ENCODE assay signal across 9 cellular contexts in the genomic region with DNA sequence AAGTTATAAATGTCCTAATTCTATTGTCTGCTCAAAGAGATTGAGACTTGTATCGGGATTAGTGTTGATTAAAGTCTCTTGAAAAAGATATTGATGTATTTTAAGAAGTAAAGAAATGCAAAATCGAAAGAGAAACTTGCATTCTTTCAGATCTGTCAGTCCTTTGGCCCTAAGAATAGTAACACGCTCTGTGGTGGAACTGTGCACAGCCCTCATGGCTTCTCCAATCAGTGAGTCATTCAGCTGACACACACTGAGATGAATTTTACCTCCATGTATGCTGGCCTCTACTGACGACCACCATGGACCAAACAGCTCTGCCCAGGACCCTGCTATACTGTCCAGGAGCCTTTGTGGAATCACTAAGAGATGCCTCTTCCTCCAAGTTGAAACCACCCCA.
DNase-seq lines count a peak whose midpoint lies in the region; ATAC-seq and TF ChIP-seq lines count a peak whose summit lies in the region.
"Had no signal": no experiment of that assay in that cellular context is flagged by ENCODE, and none has a peak within 500 bp of the region (broad histone marks: within the 10 kb centered on the region; RNA-seq: fewer than 3 reads in every experiment).

No MANE protein-coding gene starts in this region.

- POLR2A ChIA-PET in RWPE1 (lab: Yijun Ruan, JAX; ENCODE audit: low non-redundant PET) = no interaction called here

- ATAC-seq in GM21717 (IDR thresholded peaks at IDR 0.05; ENCODE audit: unreplicated experiment) = peak; percentile 97

- peak; percentile 53 for DNase-seq in GM04504 (ENCODE audit: low read depth)
- DNase-seq in M059J (ENCODE audit: low read depth) = peak; percentile 82
- DNase-seq in fibroblast of gingiva (ENCODE audit: low read depth) = peak; percentile 18
- no peak for DNase-seq in NCI-H82 treated with DMSO at 0.1 percent for 48 hours (lab: John Stamatoyannopoulos, UW; ENCODE audit: unreplicated experiment)
- DNase-seq in T-helper 9 cell = no peak
- no peak for DNase-seq in NCI-H69 (lab: John Stamatoyannopoulos, UW)
- DNase-seq in RWPE1 (ENCODE audit: low spot score) = no peak

- CTCF ChIA-PET in RWPE1 (lab: Yijun Ruan, JAX) = interaction anchor here (0.7 kb wide), 1 partner anchor 1271 kb away, joined by 4 read pairs; no protein-coding TSS in a partner anchor

- no peak for TF ChIP-seq CTCF in RWPE1 (conservative IDR thresholded peaks at IDR 0.05; ENCODE audit: low read depth)

- no peak overlapping the region for H3K27ac ChIP-seq in RWPE1
- H3K27ac ChIP-seq: HL-60 had no signal

Comparison
In these comparisons a context has a peak if more than half of its experiments do, and no peak if none do; other contexts are left out.
1. DNase-seq: peak in GM04504 (single experiment), M059J (single experiment) and fibroblast of gingiva (single experiment); none in NCI-H82 treated with DMSO at 0.1 percent for 48 hours (single experiment), T-helper 9 cell (single experiment), NCI-H69 (single experiment) and RWPE1 (single experiment).